In the genomic region with DNA sequence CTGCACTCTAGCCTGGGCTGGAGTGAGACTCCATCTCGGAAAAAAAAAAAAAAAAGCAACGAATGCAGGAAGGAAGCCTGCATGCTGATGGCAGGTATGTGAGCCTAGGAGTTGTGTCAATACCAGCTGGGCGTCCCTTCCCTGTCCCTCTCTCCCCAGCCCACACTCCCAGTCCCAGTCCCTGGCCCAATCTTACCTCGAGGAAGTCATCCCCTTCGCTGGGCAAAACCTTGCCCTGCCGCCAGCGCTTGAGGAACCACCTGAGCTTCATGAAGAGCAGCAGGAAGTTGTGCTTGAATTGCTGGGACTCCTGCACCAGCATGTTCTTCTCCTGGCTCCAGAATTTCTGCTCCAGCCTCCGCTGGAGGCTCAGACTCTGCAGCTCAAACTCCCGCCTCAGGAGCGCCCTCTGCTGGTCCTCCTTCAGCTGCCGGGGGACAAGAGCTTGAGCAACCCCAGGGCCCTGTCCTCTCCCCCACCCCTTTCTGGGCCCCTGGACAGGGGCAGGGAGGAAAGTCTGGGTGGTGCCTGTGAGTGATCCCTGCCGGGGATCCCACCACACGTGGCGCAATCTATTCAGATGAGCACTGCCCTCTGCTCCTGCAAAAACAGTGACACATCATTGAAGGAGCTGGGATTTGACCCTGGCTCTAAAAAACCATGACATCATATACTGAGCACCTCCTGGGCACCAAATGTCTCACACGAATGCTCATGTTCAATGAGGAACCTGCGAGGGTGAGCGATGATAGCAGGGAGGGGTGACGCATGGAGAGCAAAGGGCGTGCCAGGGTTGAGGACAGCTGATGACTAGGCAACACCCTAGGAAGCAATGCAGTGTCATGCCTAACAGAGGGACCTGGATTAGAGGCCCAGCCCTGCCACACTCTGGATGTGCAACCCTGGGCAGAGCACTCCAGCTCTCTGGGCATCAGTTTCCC, we compare ENCODE assay signal across 1 cellular context.
TF ChIP-seq lines count a peak whose summit lies in the region.

No MANE protein-coding gene starts in this region.

TF ChIP-seq in HEK293, 187 proteins besides CTCF, POLR2A, EP300 and RAD21 (continued from another document):
- TF ChIP-seq, protein P1, sequence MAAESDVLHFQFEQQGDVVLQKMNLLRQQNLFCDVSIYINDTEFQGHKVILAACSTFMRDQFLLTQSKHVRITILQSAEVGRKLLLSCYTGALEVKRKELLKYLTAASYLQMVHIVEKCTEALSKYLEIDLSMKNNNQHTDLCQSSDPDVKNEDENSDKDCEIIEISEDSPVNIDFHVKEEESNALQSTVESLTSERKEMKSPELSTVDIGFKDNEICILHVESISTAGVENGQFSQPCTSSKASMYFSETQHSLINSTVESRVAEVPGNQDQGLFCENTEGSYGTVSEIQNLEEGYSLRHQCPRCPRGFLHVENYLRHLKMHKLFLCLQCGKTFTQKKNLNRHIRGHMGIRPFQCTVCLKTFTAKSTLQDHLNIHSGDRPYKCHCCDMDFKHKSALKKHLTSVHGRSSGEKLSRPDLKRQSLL (tag by site-specific recombination; IDR thresholded peaks at IDR 0.05): peak; percentile 95
- peak; percentile 92 for TF ChIP-seq KLF1 (tag by site-specific recombination; IDR thresholded peaks at IDR 0.05)
- peak; percentile 46 for TF ChIP-seq ZNF654 (tag by site-specific recombination; IDR thresholded peaks at IDR 0.05; ENCODE audit: low read depth)
